10 cellular contexts compared by ENCODE assay signal in the genomic region with DNA sequence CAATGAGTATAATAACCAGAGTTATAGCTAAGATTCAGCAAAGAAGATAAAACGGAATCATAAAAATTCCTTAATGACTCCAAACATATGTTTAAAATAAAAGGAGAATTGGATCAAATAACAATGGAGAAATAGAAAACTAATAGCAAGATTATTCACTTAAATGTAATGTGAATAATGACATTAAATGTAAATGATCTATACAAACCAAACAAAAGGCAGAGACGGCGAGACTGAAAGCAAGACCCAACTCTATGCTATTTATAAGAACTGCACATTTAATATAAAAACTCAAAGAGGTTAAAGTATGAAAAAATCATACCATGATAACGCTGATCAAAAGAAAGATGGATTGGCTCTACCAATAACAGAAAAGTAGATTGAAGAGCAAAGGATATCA. TPM values are rescaled to one million over a fixed set of nuclear protein-coding genes. Genes with fewer than 3 reads are reported as not detected.
"Had no signal": no experiment of that assay in that cellular context is flagged by ENCODE, and none has a peak within 500 bp of the region (broad histone marks: within the 10 kb centered on the region; RNA-seq: fewer than 3 reads in every experiment).

No MANE protein-coding gene starts in this region.

- H3K9me3 Mint-ChIP-seq: IgD-negative memory B cell had no signal

- H3K4me2 ChIP-seq: KMS-11 had no signal

- H3K36me3 Mint-ChIP-seq: IgD-negative memory B cell had no signal

- H3K4me3 Mint-ChIP-seq: IgD-negative memory B cell had no signal

- H3K9ac ChIP-seq: KMS-11 had no signal

- FAIRE-seq: HepG2, HTR-8/SVneo had no signal

- DNase-seq: IMR-90, KBM-7, KG1 had no signal

- ATAC-seq: HepG2 had no signal

- H3K27ac Mint-ChIP-seq: IgD-negative memory B cell had no signal

- H3K27ac ChIP-seq: HL-60, KMS-11 had no signal

RNA-seq across cellular contexts. Expression of a gene that starts 3.9 kb away (rescaled TPM):
- total RNA-seq: HepG2, HT-29, HT1080, IMR-90 had no signal
- polyA plus RNA-seq: HepG2, IgD-negative memory B cell, IMR-90 had no signal
